2 cellular contexts compared by ENCODE assay signal in the genomic region with DNA sequence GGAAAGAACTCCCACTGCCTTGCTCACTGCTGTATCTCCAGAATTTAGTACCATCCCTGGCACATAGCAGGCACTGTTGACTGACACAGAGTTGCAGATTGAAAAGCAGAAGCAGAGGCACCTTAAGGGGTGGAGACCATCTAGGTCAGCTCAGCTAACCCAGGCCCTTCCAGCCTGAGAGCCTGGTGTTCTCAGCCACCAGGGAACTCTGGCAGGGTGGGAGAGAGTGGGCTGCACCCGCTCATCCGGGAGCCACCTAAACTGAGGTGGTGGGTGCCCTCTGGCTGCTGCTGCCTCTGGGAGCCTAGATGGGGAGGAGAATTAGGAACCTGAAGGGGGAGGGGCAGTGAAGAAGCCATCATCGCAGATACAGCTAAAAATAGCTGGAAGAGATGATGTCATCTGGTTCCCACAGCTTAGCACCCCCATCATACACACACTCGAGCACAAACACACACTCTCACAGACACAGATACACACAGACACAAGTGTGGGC.
TF ChIP-seq lines count a peak whose summit lies in the region.

No MANE protein-coding gene starts in this region.

TF ChIP-seq in IMR-90, 13 proteins besides CTCF, POLR2A, EP300 and RAD21:
- TF ChIP-seq MXI1 (IDR thresholded peaks at IDR 0.05; ENCODE audit: borderline replicate concordance, low read depth, low read length) (no peak), CHD1 (IDR thresholded peaks at IDR 0.05; ENCODE audit: low read depth, low read length) (no peak), MAFK (IDR thresholded peaks at IDR 0.05; ENCODE audit: low read depth, low read length) (no peak), SMC3 (IDR thresholded peaks at IDR 0.05; ENCODE audit: low read depth, low read length) (no peak), BHLHE40 (IDR thresholded peaks at IDR 0.05; ENCODE audit: low read depth, low read length) (no peak), MAZ (IDR thresholded peaks at IDR 0.05; ENCODE audit: borderline replicate concordance, low read depth, low read length) (no peak), NFE2L2 (IDR thresholded peaks at IDR 0.05; ENCODE audit: low read depth, low read length) (no peak), CEBPB (IDR thresholded peaks at IDR 0.05; ENCODE audit: low read depth, low read length) (no peak), RFX5 (IDR thresholded peaks at IDR 0.05; ENCODE audit: low read depth, low read length) (no peak), ELK1 (IDR thresholded peaks at IDR 0.05; ENCODE audit: borderline replicate concordance, low read depth, low read length) (no peak), FOS (IDR thresholded peaks at IDR 0.05; ENCODE audit: low read depth, low read length) (no peak), RCOR1 (IDR thresholded peaks at IDR 0.05; ENCODE audit: insufficient replicate concordance, low read length) (no peak)
- TF ChIP-seq, protein P1, sequence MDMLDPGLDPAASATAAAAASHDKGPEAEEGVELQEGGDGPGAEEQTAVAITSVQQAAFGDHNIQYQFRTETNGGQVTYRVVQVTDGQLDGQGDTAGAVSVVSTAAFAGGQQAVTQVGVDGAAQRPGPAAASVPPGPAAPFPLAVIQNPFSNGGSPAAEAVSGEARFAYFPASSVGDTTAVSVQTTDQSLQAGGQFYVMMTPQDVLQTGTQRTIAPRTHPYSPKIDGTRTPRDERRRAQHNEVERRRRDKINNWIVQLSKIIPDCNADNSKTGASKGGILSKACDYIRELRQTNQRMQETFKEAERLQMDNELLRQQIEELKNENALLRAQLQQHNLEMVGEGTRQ (IDR thresholded peaks at IDR 0.05; ENCODE audit: low read depth, low read length) = no peak

TF ChIP-seq in HepG2, 621 proteins besides CTCF, POLR2A, EP300 and RAD21:
- no peak for TF ChIP-seq ZBTB7B (CRISPR knock-in tag; IDR thresholded peaks at IDR 0.05)
- no peak for TF ChIP-seq KMT2B (CRISPR knock-in tag; IDR thresholded peaks at IDR 0.05)
- TF ChIP-seq ZNF281 (CRISPR knock-in tag; IDR thresholded peaks at IDR 0.05; ENCODE audit: borderline replicate concordance) = peak; percentile 48; the same call in 1 of the 2 replicates
- no peak for TF ChIP-seq ZNF83 (CRISPR knock-in tag; IDR thresholded peaks at IDR 0.05; ENCODE audit: borderline replicate concordance)
- peak; percentile 86 for TF ChIP-seq ATF7 (IDR thresholded peaks at IDR 0.05)
- no peak for TF ChIP-seq ATF7 (CRISPR knock-in tag; IDR thresholded peaks at IDR 0.05)
- TF ChIP-seq MEF2D (CRISPR knock-in tag; IDR thresholded peaks at IDR 0.05) = 0 out of 2 replicates have a peak, but pooled peaks have one; percentile 27
- no peak for TF ChIP-seq EZH2 (conservative IDR thresholded peaks at IDR 0.05; ENCODE audit: low read depth, low read length)
- TF ChIP-seq, protein P2, sequence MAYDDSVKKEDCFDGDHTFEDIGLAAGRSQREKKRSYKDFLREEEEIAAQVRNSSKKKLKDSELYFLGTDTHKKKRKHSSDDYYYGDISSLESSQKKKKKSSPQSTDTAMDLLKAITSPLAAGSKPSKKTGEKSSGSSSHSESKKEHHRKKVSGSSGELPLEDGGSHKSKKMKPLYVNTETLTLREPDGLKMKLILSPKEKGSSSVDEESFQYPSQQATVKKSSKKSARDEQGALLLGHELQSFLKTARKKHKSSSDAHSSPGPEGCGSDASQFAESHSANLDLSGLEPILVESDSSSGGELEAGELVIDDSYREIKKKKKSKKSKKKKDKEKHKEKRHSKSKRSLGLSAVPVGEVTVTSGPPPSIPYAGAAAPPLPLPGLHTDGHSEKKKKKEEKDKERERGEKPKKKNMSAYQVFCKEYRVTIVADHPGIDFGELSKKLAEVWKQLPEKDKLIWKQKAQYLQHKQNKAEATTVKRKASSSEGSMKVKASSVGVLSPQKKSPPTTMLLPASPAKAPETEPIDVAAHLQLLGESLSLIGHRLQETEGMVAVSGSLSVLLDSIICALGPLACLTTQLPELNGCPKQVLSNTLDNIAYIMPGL (CRISPR knock-in tag; IDR thresholded peaks at IDR 0.05; ENCODE audit: borderline replicate concordance in 1 of 2, low read depth in 1 of 2) = no peak
- TF ChIP-seq, protein P3, sequence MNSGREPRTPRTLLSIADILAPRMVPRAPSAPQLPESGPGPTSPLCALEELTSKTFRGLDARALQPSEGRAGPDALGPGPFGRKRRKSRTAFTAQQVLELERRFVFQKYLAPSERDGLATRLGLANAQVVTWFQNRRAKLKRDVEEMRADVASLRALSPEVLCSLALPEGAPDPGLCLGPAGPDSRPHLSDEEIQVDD (CRISPR knock-in tag; IDR thresholded peaks at IDR 0.05; ENCODE audit: borderline replicate concordance) = no peak
- TF ChIP-seq PAWR (CRISPR knock-in tag; IDR thresholded peaks at IDR 0.05; ENCODE audit: borderline replicate concordance) = no peak
- TF ChIP-seq ZNF619 (CRISPR knock-in tag; IDR thresholded peaks at IDR 0.05) = no peak
- TF ChIP-seq AGO2 (optimal IDR thresholded peaks at IDR 0.05; ENCODE audit: low read depth, low read length) = no peak
- peak; percentile 22; the same call in 1 of the 2 replicates for TF ChIP-seq CREB1 (IDR thresholded peaks at IDR 0.05)
- no peak for TF ChIP-seq CREB1 (CRISPR knock-in tag; IDR thresholded peaks at IDR 0.05)
